1 cellular context compared by ENCODE assay signal in the genomic region with DNA sequence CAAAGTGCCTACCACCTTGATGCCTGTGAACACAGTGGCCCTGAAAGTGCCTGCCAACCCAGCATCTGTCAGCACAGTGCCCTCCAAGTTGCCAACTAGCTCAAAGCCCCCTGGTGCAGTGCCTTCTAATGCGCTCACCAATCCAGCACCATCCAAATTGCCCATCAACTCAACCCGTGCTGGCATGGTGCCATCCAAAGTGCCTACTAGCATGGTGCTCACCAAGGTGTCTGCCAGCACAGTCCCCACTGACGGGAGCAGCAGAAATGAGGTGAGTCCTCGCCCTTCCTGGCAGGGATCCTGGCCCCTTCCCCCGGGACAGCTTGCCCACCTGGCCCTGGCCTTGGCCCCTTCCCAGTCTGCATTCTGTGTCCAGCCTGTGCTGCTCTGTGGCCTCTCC.
TF ChIP-seq lines count a peak whose summit lies in the region.

No MANE protein-coding gene starts in this region.

TF ChIP-seq in HepG2, 621 proteins besides CTCF, POLR2A, EP300 and RAD21:
- peak; percentile 31; the same call in 1 of the 2 replicates for TF ChIP-seq ZNF552 (CRISPR knock-in tag; IDR thresholded peaks at IDR 0.05; ENCODE audit: borderline replicate concordance)
- no peak for TF ChIP-seq RCOR2 (CRISPR knock-in tag; IDR thresholded peaks at IDR 0.05)
TF ChIP-seq in HepG2: peak in this region for 1.
